Comparison of ENCODE assay signal across 14 cellular contexts in genomic region chr9:133089271-133089671, GRCh38. TPM values are rescaled to one million over a fixed set of nuclear protein-coding genes. Genes with fewer than 3 reads are reported as not detected.
DNase-seq lines count a peak whose midpoint lies in the region; ATAC-seq and TF ChIP-seq lines count a peak whose summit lies in the region.
"Had no signal": no experiment of that assay in that cellular context is flagged by ENCODE, and none has a peak within 500 bp of the region (broad histone marks: within the 10 kb centered on the region; RNA-seq: fewer than 3 reads in every experiment).

No MANE protein-coding gene starts in this region.

- ATAC-seq in mucosa of descending colon = peak; percentile 47
- ATAC-seq: T-cell, upper lobe of right lung had no signal

- intact Hi-C loops in mucosa of descending colon (cut with DNase I, micrococcal nuclease) = no loop called here

- H3K36me3 ChIP-seq in SJCRH30 (no peaks in the 10 kb centered on the region), mucosa of descending colon (ENCODE audit: low read depth) (no peaks in the 10 kb centered on the region)
- H3K36me3 ChIP-seq: upper lobe of right lung had no signal

- no peak overlapping the region for H3K4me3 ChIP-seq in SJCRH30
- no peak overlapping the region for H3K4me3 ChIP-seq in mucosa of descending colon
- H3K4me3 ChIP-seq: A549, upper lobe of right lung had no signal

- no peaks in the 10 kb centered on the region for H3K27me3 ChIP-seq in SJCRH30
- H3K27me3 ChIP-seq: upper lobe of right lung had no signal

- H3K9me3 ChIP-seq in SJCRH30 (replicated peaks) (no peaks in the 10 kb centered on the region), mucosa of descending colon (no peaks in the 10 kb centered on the region)
- H3K9me3 ChIP-seq: A549, upper lobe of right lung had no signal

- H3K4me1 ChIP-seq in SJCRH30 (peaks cover 9% of the 10 kb centered on the region; the same call in 1 of the 2 replicates), mucosa of descending colon (ENCODE audit: low read depth) (no peaks in the 10 kb centered on the region)
- H3K4me1 ChIP-seq: A549, upper lobe of right lung had no signal

- H3K27ac ChIP-seq in SJCRH30 = no peak overlapping the region
- H3K27ac ChIP-seq: A549, upper lobe of right lung had no signal

- peak; percentile 7 for DNase-seq in NCI-H187 treated with DMSO at 0.1 percent for 48 hours (lab: John Stamatoyannopoulos, UW)
- DNase-seq in NCI-H187 (lab: John Stamatoyannopoulos, UW) = no peak
- DNase-seq in NCI-H1417 (lab: John Stamatoyannopoulos, UW) = peak; percentile 5 to 97 (median 86)
- peak; percentile 52 to 79 for DNase-seq in SJCRH30
- DNase-seq in mucosa of descending colon = no peak
- no peak for DNase-seq in NOMO-1 treated with dmso at 0.1 percent for 144 hours (lab: John Stamatoyannopoulos, UW; ENCODE audit: unreplicated experiment)
- DNase-seq in CD1c-positive myeloid dendritic cell (ENCODE audit: extremely low spot score) = no peak
- no peak for DNase-seq in LoVo (ENCODE audit: low spot score)
- DNase-seq: activated CD8-positive, alpha-beta memory T cell treated with anti-CD3 and anti-CD28 coated beads, Interleukin-2, amount 50 U/mL, for 4 hours; amygdala; NCI-H226; T-cell; upper lobe of right lung had no signal

- no peak for TF ChIP-seq CTCF in mucosa of descending colon (IDR thresholded peaks at IDR 0.05)

RNA-seq across cellular contexts. Expression of gene CEL, which starts 27.5 kb away (rescaled TPM):
- 0.53 and 0.71 TPM in 2 replicates for total RNA-seq in SJCRH30 (2014; rRNA removed; shearing (Covaris generic))
- 1 to 10 TPM in 2 of 3 donors, under 1 TPM in 1; 0.87 to 1.6 (median 1.4) TPM for total RNA-seq in mucosa of descending colon

RNA-seq across cellular contexts. Expression of gene RALGDS, which starts 31.8 kb away (rescaled TPM):
- 21.5 and 26.9 TPM in 2 replicates for total RNA-seq in SJCRH30 (2014; rRNA removed; shearing (Covaris generic))
- 10 to 100 TPM; 38.3 to 59.4 (median 44.2) TPM for total RNA-seq in mucosa of descending colon

RNA-seq across cellular contexts. Expression of gene GTF3C5, which starts 58.5 kb away (rescaled TPM):
- total RNA-seq in SJCRH30 (2014; rRNA removed; shearing (Covaris generic)) = 87.6 and 89.5 TPM in 2 replicates
- total RNA-seq in mucosa of descending colon = 10 to 100 TPM; 45.8 to 53.6 (median 52.2) TPM

Comparison
In these comparisons a context has a peak if more than half of its experiments do, and no peak if none do; other contexts are left out.
1. DNase-seq: peak in NCI-H187 treated with DMSO at 0.1 percent for 48 hours (single experiment), NCI-H1417 (3 of 3) and SJCRH30 (2 of 2); none in NCI-H187 (0 of 2), mucosa of descending colon (0 of 3), NOMO-1 treated with dmso at 0.1 percent for 144 hours (single experiment), CD1c-positive myeloid dendritic cell (single experiment) and LoVo (single experiment).